11 cellular contexts compared by ENCODE assay signal in genomic region chr3:146166450-146167222, GRCh38. TPM values are rescaled to one million over a fixed set of nuclear protein-coding genes. Genes with fewer than 3 reads are reported as not detected.
A peak's percentile ranks its signal among the peaks of the same experiment; 100 is the strongest.
DNase-seq lines count a peak whose midpoint lies in the region; ATAC-seq, FAIRE-seq and TF ChIP-seq lines count a peak whose summit lies in the region.
"Had no signal": no experiment of that assay in that cellular context is flagged by ENCODE, and none has a peak within 500 bp of the region (broad histone marks: within the 10 kb centered on the region; RNA-seq: fewer than 3 reads in every experiment).

No MANE protein-coding gene starts in this region.

- H2AFZ ChIP-seq in astrocyte (ENCODE audit: low read depth, low read length) (no peak overlapping the region), PC-9 (no peak overlapping the region)

- TF ChIP-seq CTCF in HFFc6 (IDR thresholded peaks at IDR 0.05) (no peak), astrocyte (IDR thresholded peaks at IDR 0.05; ENCODE audit: insufficient read depth, low read depth, low read length) (no peak), PC-9 (conservative IDR thresholded peaks at IDR 0.05) (no peak)

- no peaks in the 10 kb centered on the region for H4K20me1 ChIP-seq in astrocyte (ENCODE audit: insufficient read depth, low read length)
- H4K20me1 ChIP-seq in PC-9 (ENCODE audit: insufficient read depth): no peaks in the 10 kb centered on the region

- H3K4me3 Mint-ChIP-seq in HFFc6 (peak overlapping the region; percentile 80), astrocyte (ENCODE audit: unreplicated experiment) (no peak overlapping the region)
- H3K4me3 Mint-ChIP-seq: stimulated activated naive CD8-positive, alpha-beta T cell treated with anti-CD3 and anti-CD28 coated beads, Interleukin-15, Interleukin-2, amounts not matched to agents 100 ng/mL and 50 ng/mL, for 24 hours; T-helper 1 cell treated with Interleukin-12 subunit alpha and Interleukin-12 subunit beta and Interleukin-4 antibody, amounts not matched to agents 30 μg/mL and 1 μg/mL, for 36 hours had no signal

- no peaks in the 10 kb centered on the region; the same call in none of the 2 replicates for H3K27me3 Mint-ChIP-seq in HFFc6 (ENCODE audit: insufficient read depth)
- H3K27me3 Mint-ChIP-seq in astrocyte (ENCODE audit: low read depth, unreplicated experiment): no peaks in the 10 kb centered on the region

- H3K27ac ChIP-seq in astrocyte (ENCODE audit: low read depth, low read length) (peak overlapping the region; percentile 91), right cardiac atrium (ENCODE audit: low read length) (peak overlapping the region; percentile 58), small intestine (ENCODE audit: low read depth in 1 of 2, low read length in 1 of 2) (no peak overlapping the region), PC-9 (no peak overlapping the region)

- H3K9me3 Mint-ChIP-seq in HFFc6: peaks cover 15% of the 10 kb centered on the region
- H3K9me3 Mint-ChIP-seq in astrocyte (ENCODE audit: unreplicated experiment): no peaks in the 10 kb centered on the region
- H3K9me3 Mint-ChIP-seq: T-helper 1 cell treated with Interleukin-12 subunit alpha and Interleukin-12 subunit beta and Interleukin-4 antibody, amounts not matched to agents 30 μg/mL and 1 μg/mL, for 36 hours had no signal

- intact Hi-C loops in right cardiac atrium (cut with DNase I) (no loop called here), PC-9 (cut with micrococcal nuclease; ENCODE audit: unreplicated experiment) (no loop called here)

- H3K4me1 ChIP-seq in astrocyte (ENCODE audit: insufficient read depth, low read length) (peaks cover 49% of the 10 kb centered on the region), right cardiac atrium (ENCODE audit: control insufficient read depth, insufficient read depth, low read length) (peaks cover 1% of the 10 kb centered on the region), small intestine (ENCODE audit: control insufficient read depth in 2 of 2, insufficient read depth in 1 of 2, low read depth in 1 of 2, low read length in 1 of 2) (peaks cover 0 to 2% of the 10 kb centered on the region in 2 donors), PC-9 (replicated peaks; ENCODE audit: insufficient read depth) (peaks cover 13% of the 10 kb centered on the region)

- ATAC-seq in right cardiac atrium: peak; percentile 67 to 82
- no peak for ATAC-seq in HG03025 (IDR thresholded peaks at IDR 0.05; ENCODE audit: low FRiP score, unreplicated experiment)

- H3K27me3 ChIP-seq in astrocyte (ENCODE audit: insufficient read depth, low read length) (no peaks in the 10 kb centered on the region), right cardiac atrium (ENCODE audit: control insufficient read depth, insufficient read depth) (no peaks in the 10 kb centered on the region), small intestine (ENCODE audit: control insufficient read depth in 2 of 2, insufficient read depth in 2 of 2, low read length in 2 of 2) (no peaks in the 10 kb centered on the region), PC-9 (ENCODE audit: insufficient read depth, low read depth) (no peaks in the 10 kb centered on the region)

- no TSS peak for BruUV-seq in PC-9 (replicated peaks; lab: Mats Ljungman, UMichigan)

- DNase-seq in HFFc6 (peak; percentile 95), astrocyte (ENCODE audit: low read depth) (peak; percentile 94), right cardiac atrium (no peak), small intestine (peak; percentile 43), NCI-H82 (lab: John Stamatoyannopoulos, UW) (no peak), NCI-H187 (lab: John Stamatoyannopoulos, UW) (no peak), PC-9 (no peak)
- DNase-seq: left cardiac atrium had no signal

- H3F3A ChIP-seq in PC-9 (ENCODE audit: insufficient read depth, low read depth): no peaks in the 10 kb centered on the region; the same call in 1 of the 2 replicates

- FAIRE-seq in astrocyte (lab: Jason Lieb, UNC) (peak; percentile 99), small intestine (lab: Jason Lieb, UNC) (no peak)

- H3K36me3 ChIP-seq in astrocyte (ENCODE audit: insufficient read depth, low read length) (no peaks in the 10 kb centered on the region), small intestine (ENCODE audit: control insufficient read depth in 2 of 2, insufficient read depth in 2 of 2, low read length in 2 of 2) (no peaks in the 10 kb centered on the region), PC-9 (ENCODE audit: low read depth) (no peaks in the 10 kb centered on the region)

- no peaks in the 10 kb centered on the region for H3K9me3 ChIP-seq in astrocyte (ENCODE audit: insufficient read depth, low read depth, low read length)
- H3K9me3 ChIP-seq in right cardiac atrium (ENCODE audit: control insufficient read depth, low read length): no peaks in the 10 kb centered on the region
- H3K9me3 ChIP-seq in small intestine (ENCODE audit: control insufficient read depth, low read depth): no peaks in the 10 kb centered on the region
- H3K9me3 ChIP-seq in PC-9 (ENCODE audit: insufficient read depth, low read depth): no peaks in the 10 kb centered on the region

- CTCF ChIA-PET in PC-9 (lab: Charles Lee): interaction anchor here (0.6 to 0.7 kb wide), 3 partner anchors 21 to 455 kb away, joined by 3 to 6 read pairs (median 6); no protein-coding TSS in a partner anchor

- H3K36me3 Mint-ChIP-seq in HFFc6 (ENCODE audit: low read depth) (peaks cover 25% of the 10 kb centered on the region), astrocyte (ENCODE audit: low read depth, unreplicated experiment) (no peaks in the 10 kb centered on the region)

- peaks cover 10% of the 10 kb centered on the region for H3K79me2 ChIP-seq in astrocyte (ENCODE audit: insufficient read depth, low read length)
- no peaks in the 10 kb centered on the region for H3K79me2 ChIP-seq in PC-9 (ENCODE audit: low read depth)

- WGBS in right cardiac atrium: 47% methylated on average over 8 of the region's 8 CpGs
- WGBS in small intestine, 3 donors: 19 to 63% (median 34%) methylated on average over 8 of the region's 8 CpGs

- no peaks in the 10 kb centered on the region for H3K9me2 ChIP-seq in PC-9 (ENCODE audit: insufficient read depth)

- POLR2A ChIA-PET in PC-9 (lab: Charles Lee; ENCODE audit: unreplicated experiment): interaction anchor here (0.7 kb wide), 1 partner anchor 359 kb away, joined by 5 read pairs; no protein-coding TSS in a partner anchor

- peaks cover 80% of the 10 kb centered on the region for H3K4me1 Mint-ChIP-seq in HFFc6 (ENCODE audit: low read depth)
- H3K4me1 Mint-ChIP-seq in astrocyte (ENCODE audit: low read depth, unreplicated experiment): peaks cover 18% of the 10 kb centered on the region

- H3K27ac Mint-ChIP-seq in HFFc6 (peak overlapping the region; percentile 92), astrocyte (ENCODE audit: unreplicated experiment) (peak overlapping the region; percentile 75)
- H3K27ac Mint-ChIP-seq: stimulated activated naive CD8-positive, alpha-beta T cell treated with anti-CD3 and anti-CD28 coated beads, Interleukin-15, Interleukin-2, amounts not matched to agents 100 ng/mL and 50 ng/mL, for 24 hours; T-helper 1 cell treated with Interleukin-12 subunit alpha and Interleukin-12 subunit beta and Interleukin-4 antibody, amounts not matched to agents 30 μg/mL and 1 μg/mL, for 36 hours had no signal

- H3K4me3 ChIP-seq in astrocyte (ENCODE audit: insufficient read depth, low read depth, low read length): no peak overlapping the region
- no peak overlapping the region for H3K4me3 ChIP-seq in right cardiac atrium (ENCODE audit: low read length)
- H3K4me3 ChIP-seq in small intestine (ENCODE audit: low read depth in 1 of 2, low read length in 2 of 2): no peak overlapping the region
- H3K4me3 ChIP-seq in PC-9: no peak overlapping the region

- peak overlapping the region; percentile 76 for H3K9ac ChIP-seq in astrocyte (ENCODE audit: low read length)

- H3K4me2 ChIP-seq in astrocyte (ENCODE audit: low read length) (peak overlapping the region; percentile 80), PC-9 (no peak overlapping the region)

RNA-seq across cellular contexts. Expression of gene PLOD2, which starts 5.7 kb away (rescaled TPM):
- total RNA-seq in HFFc6 (2021; fragmentation: NEBNext Ultra II Directional; extraction: Animal tissue kit (Norgen Biotek cat#: 25700)): 100 to 1,000 TPM; 181 to 358 (median 200) TPM
- 117 and 151 TPM in 2 replicates for total RNA-seq in astrocyte
- total RNA-seq in right cardiac atrium: 10 to 100 TPM; 26.8 to 30.8 (median 30.5) TPM
- 20.3 TPM for polyA plus RNA-seq in right cardiac atrium
- 10 to 100 TPM; 17.8 to 23.5 (median 19.5) TPM for polyA plus RNA-seq in small intestine
- total RNA-seq in PC-9 (2021): 27.4 and 30.3 TPM in 2 replicates

Comparison
In these comparisons a context has a peak if more than half of its experiments do, and no peak if none do; other contexts are left out.
1. DNase-seq: peak in HFFc6 (single experiment), astrocyte (single experiment) and small intestine (single experiment); none in right cardiac atrium (0 of 3), NCI-H82 (single experiment), NCI-H187 (0 of 2) and PC-9 (0 of 2).
2. H3K27ac ChIP-seq: peak in astrocyte (single experiment) and right cardiac atrium (single experiment); none in small intestine (0 of 2) and PC-9 (single experiment).